In genomic region chr11:120220747-120221037, GRCh38 we compare ENCODE assay signal across 1 cellular context.
TF ChIP-seq lines count a peak whose summit lies in the region.

No MANE protein-coding gene starts in this region.

TF ChIP-seq in H1, 55 proteins besides CTCF, POLR2A, EP300 and RAD21:
- TF ChIP-seq NANOG (IDR thresholded peaks at IDR 0.05; ENCODE audit: insufficient read depth, low read depth, low read length, poor library complexity, severe bottlenecking) (no peak), TAF1 (IDR thresholded peaks at IDR 0.05; ENCODE audit: low read depth, low read length) (no peak), JUND (IDR thresholded peaks at IDR 0.05; ENCODE audit: low read length) (no peak), GTF2F1 (IDR thresholded peaks at IDR 0.05; ENCODE audit: borderline replicate concordance, low read depth, low read length) (no peak), SAP30 (IDR thresholded peaks at IDR 0.05; ENCODE audit: insufficient read depth, insufficient replicate concordance, low read length) (no peak), SP1 (IDR thresholded peaks at IDR 0.05; ENCODE audit: low read depth, low read length) (no peak), BRCA1 (IDR thresholded peaks at IDR 0.05; ENCODE audit: low read depth, low read length) (no peak), HDAC2 (IDR thresholded peaks at IDR 0.05; ENCODE audit: borderline replicate concordance in 1 of 2, low read depth in 2 of 2, low read length in 2 of 2) (no peak), RFX5 (IDR thresholded peaks at IDR 0.05; ENCODE audit: borderline replicate concordance, low read depth, low read length) (no peak), BCL11A (IDR thresholded peaks at IDR 0.05; ENCODE audit: low read depth in 2 of 2, low read length in 2 of 2) (no peak), SIX5 (IDR thresholded peaks at IDR 0.05; ENCODE audit: low read depth, low read length) (no peak), FOSL1 (IDR thresholded peaks at IDR 0.05; ENCODE audit: insufficient read depth, low read depth, low read length) (no peak), CHD7 (IDR thresholded peaks at IDR 0.05; ENCODE audit: insufficient replicate concordance, low read length) (no peak), CREB1 (IDR thresholded peaks at IDR 0.05) (no peak), EGR1 (IDR thresholded peaks at IDR 0.05; ENCODE audit: borderline replicate concordance, low read depth, low read length) (no peak), POLR2AphosphoS5 (IDR thresholded peaks at IDR 0.05; ENCODE audit: low read depth, low read length) (no peak)
- TF ChIP-seq, protein P1, sequence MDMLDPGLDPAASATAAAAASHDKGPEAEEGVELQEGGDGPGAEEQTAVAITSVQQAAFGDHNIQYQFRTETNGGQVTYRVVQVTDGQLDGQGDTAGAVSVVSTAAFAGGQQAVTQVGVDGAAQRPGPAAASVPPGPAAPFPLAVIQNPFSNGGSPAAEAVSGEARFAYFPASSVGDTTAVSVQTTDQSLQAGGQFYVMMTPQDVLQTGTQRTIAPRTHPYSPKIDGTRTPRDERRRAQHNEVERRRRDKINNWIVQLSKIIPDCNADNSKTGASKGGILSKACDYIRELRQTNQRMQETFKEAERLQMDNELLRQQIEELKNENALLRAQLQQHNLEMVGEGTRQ (IDR thresholded peaks at IDR 0.05; ENCODE audit: low read length): no peak
- TF ChIP-seq, protein P2, sequence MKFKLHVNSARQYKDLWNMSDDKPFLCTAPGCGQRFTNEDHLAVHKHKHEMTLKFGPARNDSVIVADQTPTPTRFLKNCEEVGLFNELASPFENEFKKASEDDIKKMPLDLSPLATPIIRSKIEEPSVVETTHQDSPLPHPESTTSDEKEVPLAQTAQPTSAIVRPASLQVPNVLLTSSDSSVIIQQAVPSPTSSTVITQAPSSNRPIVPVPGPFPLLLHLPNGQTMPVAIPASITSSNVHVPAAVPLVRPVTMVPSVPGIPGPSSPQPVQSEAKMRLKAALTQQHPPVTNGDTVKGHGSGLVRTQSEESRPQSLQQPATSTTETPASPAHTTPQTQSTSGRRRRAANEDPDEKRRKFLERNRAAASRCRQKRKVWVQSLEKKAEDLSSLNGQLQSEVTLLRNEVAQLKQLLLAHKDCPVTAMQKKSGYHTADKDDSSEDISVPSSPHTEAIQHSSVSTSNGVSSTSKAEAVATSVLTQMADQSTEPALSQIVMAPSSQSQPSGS (IDR thresholded peaks at IDR 0.05; ENCODE audit: low read length): no peak
- TF ChIP-seq, protein P3, sequence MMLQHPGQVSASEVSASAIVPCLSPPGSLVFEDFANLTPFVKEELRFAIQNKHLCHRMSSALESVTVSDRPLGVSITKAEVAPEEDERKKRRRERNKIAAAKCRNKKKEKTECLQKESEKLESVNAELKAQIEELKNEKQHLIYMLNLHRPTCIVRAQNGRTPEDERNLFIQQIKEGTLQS (IDR thresholded peaks at IDR 0.05; ENCODE audit: insufficient read depth, low read depth, low read length): no peak
